Comparison of ENCODE assay signal across 10 cellular contexts in the genomic region with DNA sequence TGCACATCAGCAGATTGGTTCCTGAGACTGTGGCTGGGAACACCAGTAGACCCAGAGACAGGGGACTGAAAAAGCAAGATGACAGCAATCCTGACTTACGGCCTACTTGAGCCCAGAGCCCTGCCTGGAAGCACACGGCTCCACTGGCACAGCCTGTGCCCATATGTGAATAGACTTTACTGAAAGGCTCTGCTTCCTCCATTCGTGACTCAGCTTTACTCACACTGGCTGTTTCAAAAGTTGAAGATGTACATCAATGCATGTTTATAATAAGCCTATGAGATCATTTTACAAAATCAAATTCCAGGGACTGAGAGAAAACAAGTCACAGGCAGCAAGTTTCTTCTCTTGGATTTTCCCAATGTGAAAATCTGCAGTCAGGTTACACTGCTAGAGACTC.
DNase-seq lines count a peak whose midpoint lies in the region; FAIRE-seq and TF ChIP-seq lines count a peak whose summit lies in the region.
"Had no signal": no experiment of that assay in that cellular context is flagged by ENCODE, and none has a peak within 500 bp of the region (broad histone marks: within the 10 kb centered on the region; RNA-seq: fewer than 3 reads in every experiment).

No MANE protein-coding gene starts in this region.

- no peaks in the 10 kb centered on the region for H3K36me3 ChIP-seq in mesenchymal stem cell (ENCODE audit: control insufficient read depth in 1 of 2, insufficient read depth in 2 of 2, low read depth in 1 of 2, low read length in 2 of 2)
- H3K36me3 ChIP-seq: ovary had no signal

- peak overlapping the region; percentile 88 for H3K18ac ChIP-seq in mesenchymal stem cell (ENCODE audit: low read depth in 1 of 2, low read length in 2 of 2)

- H2AK5ac ChIP-seq in mesenchymal stem cell (ENCODE audit: low read length, severe bottlenecking), result peak overlapping the region; percentile 83

- peak overlapping the region; percentile 75 to 85 for H2BK12ac ChIP-seq in mesenchymal stem cell (ENCODE audit: low read length in 2 of 2)

- no peak overlapping the region for H2BK15ac ChIP-seq in mesenchymal stem cell (ENCODE audit: low read depth, poor library complexity, severe bottlenecking)

- H3K27ac ChIP-seq in mesenchymal stem cell (ENCODE audit: low read length, poor library complexity, severe bottlenecking), result peak overlapping the region; percentile 94
- H3K27ac ChIP-seq: ovary, SK-N-MC had no signal

- 4% methylated on average over 2 of the region's 3 CpGs for WGBS in mesenchymal stem cell

- peak overlapping the region; percentile 66 for H4K91ac ChIP-seq in mesenchymal stem cell (ENCODE audit: low read length)

- no peak overlapping the region for H2BK5ac ChIP-seq in mesenchymal stem cell (ENCODE audit: low read depth, low read length, poor library complexity, severe bottlenecking)

- H2AFZ ChIP-seq in mesenchymal stem cell (ENCODE audit: low read depth, low read length), result no peak overlapping the region

- H3K4me3 ChIP-seq in mesenchymal stem cell (ENCODE audit: insufficient read depth in 1 of 2, low read depth in 1 of 2, low read length in 2 of 2), result peak overlapping the region in 1 of 2 experiments; percentile 24
- H3K4me3 ChIP-seq: ovary, SK-N-MC had no signal

- no peak overlapping the region for H3K4me2 ChIP-seq in mesenchymal stem cell (ENCODE audit: low read length, poor library complexity, severe bottlenecking)

- FAIRE-seq in GM12892 (lab: Jason Lieb, UNC), result no peak

- DNase-seq in LHCN-M2 (ENCODE audit: low read depth) (peak; percentile 86), dedifferentiated amniotic fluid mesenchymal stem cell (ENCODE audit: extremely low spot score) (peak; percentile 91), mesenchymal stem cell (peak; percentile 94), NCI-H1092 treated with DMSO at 0.1 percent for 48 hours (lab: John Stamatoyannopoulos, UW) (no peak), GF-D8 (lab: John Stamatoyannopoulos, UW) (no peak), GM12892 (ENCODE audit: insufficient read length) (no peak), globus pallidus (ENCODE audit: low spot score) (no peak)
- DNase-seq: NCI-H2171 treated with DMSO at 0.1 percent for 48 hours, ovary had no signal

- H3K4me1 ChIP-seq in mesenchymal stem cell (ENCODE audit: control insufficient read depth, insufficient read depth, low read depth, low read length), result peaks cover 24% of the 10 kb centered on the region

- H3K9me3 ChIP-seq in mesenchymal stem cell (ENCODE audit: control insufficient read depth, low read length), result no peaks in the 10 kb centered on the region
- H3K9me3 ChIP-seq: ovary had no signal

- H3K4ac ChIP-seq in mesenchymal stem cell (ENCODE audit: low read depth in 1 of 2, low read length in 2 of 2), result peak overlapping the region; percentile 75 to 90

- H3K79me1 ChIP-seq in mesenchymal stem cell (replicated peaks; ENCODE audit: low read length, poor library complexity, severe bottlenecking), result no peaks in the 10 kb centered on the region

- peak overlapping the region; percentile 83 for H4K8ac ChIP-seq in mesenchymal stem cell (ENCODE audit: low read length)

- H3K23ac ChIP-seq in mesenchymal stem cell (ENCODE audit: low read length in 2 of 2), result peak overlapping the region in 1 of 2 experiments; percentile 84

- peak overlapping the region; percentile 72 for H3K9ac ChIP-seq in mesenchymal stem cell (ENCODE audit: low read length)

- H3K27me3 ChIP-seq in mesenchymal stem cell (ENCODE audit: control insufficient read depth in 1 of 2, insufficient read depth in 1 of 2, low read length in 2 of 2), result no peaks in the 10 kb centered on the region
- H3K27me3 ChIP-seq: ovary had no signal

- H3K14ac ChIP-seq in mesenchymal stem cell (ENCODE audit: low read length in 2 of 2), result no peak overlapping the region

- TF ChIP-seq POLR2A in GM12892 (IDR thresholded peaks at IDR 0.05; ENCODE audit: low read depth, low read length), result no peak

- H2BK120ac ChIP-seq in mesenchymal stem cell (ENCODE audit: low read depth, low read length), result peak overlapping the region; percentile 78

Comparison
In these comparisons a context has a peak if more than half of its experiments do, and no peak if none do; other contexts are left out.
1. DNase-seq: peak in LHCN-M2 (single experiment), dedifferentiated amniotic fluid mesenchymal stem cell (single experiment) and mesenchymal stem cell (single experiment); none in NCI-H1092 treated with DMSO at 0.1 percent for 48 hours (single experiment), GF-D8 (single experiment), GM12892 (single experiment) and globus pallidus (single experiment).